8 cellular contexts compared by ENCODE assay signal in the genomic region with DNA sequence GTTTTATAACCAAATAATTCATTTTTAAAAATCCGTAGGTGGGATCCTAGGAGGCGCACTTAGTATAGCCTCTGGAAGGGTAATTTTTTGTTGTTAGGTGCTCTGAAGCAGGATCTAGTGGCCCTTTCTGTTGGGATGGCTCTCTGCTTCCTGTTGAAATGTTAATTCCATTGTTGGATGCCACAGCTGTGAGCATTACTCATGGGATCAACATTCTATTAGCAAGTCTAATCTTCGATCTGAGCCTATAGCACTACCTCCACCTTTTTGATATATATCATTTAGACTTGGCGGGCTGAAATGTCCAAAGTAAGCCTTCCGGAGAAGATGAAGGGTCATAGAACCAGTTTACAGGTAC. TPM values are rescaled to one million over a fixed set of nuclear protein-coding genes. Genes with fewer than 3 reads are reported as not detected.
DNase-seq lines count a peak whose midpoint lies in the region; ATAC-seq and TF ChIP-seq lines count a peak whose summit lies in the region.

No MANE protein-coding gene starts in this region.

- no peaks in the 10 kb centered on the region for H3K9me3 Mint-ChIP-seq in activated naive CD4-positive, alpha-beta T cell treated with anti-CD3 and anti-CD28 coated beads, Interleukin-2, amount 10 ng/mL, durations not matched to agents 7 days and 5 days
- H3K9me3 Mint-ChIP-seq in activated naive CD8-positive, alpha-beta T cell treated with anti-CD3 and anti-CD28 coated beads, Interleukin-2, amount 10 ng/mL, durations not matched to agents 7 days and 5 days, result no peaks in the 10 kb centered on the region

- H3K4me1 Mint-ChIP-seq in activated naive CD4-positive, alpha-beta T cell treated with anti-CD3 and anti-CD28 coated beads, Interleukin-2, amount 10 ng/mL, durations not matched to agents 7 days and 5 days, result peaks cover 21% of the 10 kb centered on the region
- H3K4me1 Mint-ChIP-seq in activated naive CD8-positive, alpha-beta T cell treated with anti-CD3 and anti-CD28 coated beads, Interleukin-2, amount 10 ng/mL, durations not matched to agents 7 days and 5 days, result peaks cover 15% of the 10 kb centered on the region

- no peak overlapping the region for H3K27ac Mint-ChIP-seq in activated naive CD4-positive, alpha-beta T cell treated with anti-CD3 and anti-CD28 coated beads, Interleukin-2, amount 10 ng/mL, durations not matched to agents 7 days and 5 days
- H3K27ac Mint-ChIP-seq in activated naive CD8-positive, alpha-beta T cell treated with anti-CD3 and anti-CD28 coated beads, Interleukin-2, amount 10 ng/mL, durations not matched to agents 7 days and 5 days, result no peak overlapping the region

- peak overlapping the region; percentile 81 for H3K4me3 Mint-ChIP-seq in activated naive CD4-positive, alpha-beta T cell treated with anti-CD3 and anti-CD28 coated beads, Interleukin-2, amount 10 ng/mL, durations not matched to agents 7 days and 5 days
- H3K4me3 Mint-ChIP-seq in activated naive CD8-positive, alpha-beta T cell treated with anti-CD3 and anti-CD28 coated beads, Interleukin-2, amount 10 ng/mL, durations not matched to agents 7 days and 5 days, result peak overlapping the region; percentile 85

- H3K27ac ChIP-seq in thyroid gland, result peak overlapping the region in 2 of 3 donors; percentile 96 to 97

- peaks cover 64% of the 10 kb centered on the region for H3K27me3 Mint-ChIP-seq in activated naive CD4-positive, alpha-beta T cell treated with anti-CD3 and anti-CD28 coated beads, Interleukin-2, amount 10 ng/mL, durations not matched to agents 7 days and 5 days
- peaks cover 43% of the 10 kb centered on the region for H3K27me3 Mint-ChIP-seq in activated naive CD8-positive, alpha-beta T cell treated with anti-CD3 and anti-CD28 coated beads, Interleukin-2, amount 10 ng/mL, durations not matched to agents 7 days and 5 days

- peak overlapping the region in 2 of 3 donors; percentile 75 to 86 for H3K4me3 ChIP-seq in thyroid gland (replicated peaks in 1 of 3)

- intact Hi-C loops in thyroid gland (cut with DNase I), result no loop called here

- no peak for DNase-seq in activated naive CD4-positive, alpha-beta T cell treated with anti-CD3 and anti-CD28 coated beads, Interleukin-2, amount 10 ng/mL, durations not matched to agents 7 days and 5 days
- DNase-seq in activated naive CD4-positive, alpha-beta T cell (lab: John Stamatoyannopoulos, UW), result no peak
- DNase-seq in activated naive CD8-positive, alpha-beta T cell treated with anti-CD3 and anti-CD28 coated beads, Interleukin-2, amount 10 ng/mL, durations not matched to agents 7 days and 5 days, result no peak
- DNase-seq in iPS-NIHi7 (ENCODE audit: extremely low spot score) (peak; percentile 41), thyroid gland (no peak), medulla oblongata (ENCODE audit: extremely low spot score) (no peak), NCI-H1436 treated with DMSO at 0.1 percent for 48 hours (lab: John Stamatoyannopoulos, UW) (no peak)

- no peak for TF ChIP-seq POLR2A in thyroid gland (IDR thresholded peaks at IDR 0.05)

- no peak for TF ChIP-seq CTCF in thyroid gland (IDR thresholded peaks at IDR 0.05)

- peaks cover 6 to 10% of the 10 kb centered on the region in 2 donors for H3K4me1 ChIP-seq in thyroid gland

- no peak for ATAC-seq in activated naive CD8-positive, alpha-beta T cell treated with anti-CD3 and anti-CD28 coated beads, Interleukin-2, amount 10 ng/mL, durations not matched to agents 7 days and 5 days (ENCODE audit: low read depth)
- ATAC-seq in GM21447 (IDR thresholded peaks at IDR 0.05; ENCODE audit: unreplicated experiment), result no peak

- POLR2A ChIA-PET in activated naive CD8-positive, alpha-beta T cell treated with anti-CD3 and anti-CD28 coated beads, Interleukin-2, amount 10 ng/mL, durations not matched to agents 7 days and 5 days (lab: Charles Lee), result no interaction called here

- 24 to 36% methylated on average over 5 of the region's 5 CpGs for WGBS in thyroid gland, 2 donors

- no peaks in the 10 kb centered on the region for H3K9me3 ChIP-seq in thyroid gland

- H3K36me3 Mint-ChIP-seq in activated naive CD4-positive, alpha-beta T cell treated with anti-CD3 and anti-CD28 coated beads, Interleukin-2, amount 10 ng/mL, durations not matched to agents 7 days and 5 days, result no peaks in the 10 kb centered on the region
- H3K36me3 Mint-ChIP-seq in activated naive CD8-positive, alpha-beta T cell treated with anti-CD3 and anti-CD28 coated beads, Interleukin-2, amount 10 ng/mL, durations not matched to agents 7 days and 5 days, result no peaks in the 10 kb centered on the region

- CTCF ChIA-PET in activated naive CD4-positive, alpha-beta T cell treated with anti-CD3 and anti-CD28 coated beads, Interleukin-2, amount 10 ng/mL, durations not matched to agents 7 days and 5 days (lab: Charles Lee), result interaction anchor here (0.6 to 0.8 kb wide), 2 partner anchors 127 to 1000 kb away, joined by 3 read pairs; no protein-coding TSS in a partner anchor

- H3K36me3 ChIP-seq in thyroid gland, result no peaks in the 10 kb centered on the region

- H3K27me3 ChIP-seq in thyroid gland, result no peaks in the 10 kb centered on the region

RNA-seq across cellular contexts. Expression of a gene that starts 1.3 kb away (rescaled TPM):
- total RNA-seq in activated naive CD8-positive, alpha-beta T cell treated with anti-CD3 and anti-CD28 coated beads, Interleukin-2, amount 10 ng/mL, durations not matched to agents 7 days and 5 days, result under 1 TPM; 0.08 to 0.28 TPM
- total RNA-seq in thyroid gland, result 10 to 100 TPM; 39.9 to 75.4 (median 62.9) TPM

Comparison
In these comparisons a context has a peak if more than half of its experiments do, and no peak if none do; other contexts are left out.
1. RNA of a gene that starts 1.3 kb away (total RNA-seq): 39.9 to 75.4 TPM in thyroid gland; 0.08 to 0.28 TPM in activated naive CD8-positive, alpha-beta T cell treated with anti-CD3 and anti-CD28 coated beads, Interleukin-2, amount 10 ng/mL, durations not matched to agents 7 days and 5 days; every median in the first group is over 10 times any median in the second.